8 cellular contexts compared by ENCODE assay signal in the genomic region with DNA sequence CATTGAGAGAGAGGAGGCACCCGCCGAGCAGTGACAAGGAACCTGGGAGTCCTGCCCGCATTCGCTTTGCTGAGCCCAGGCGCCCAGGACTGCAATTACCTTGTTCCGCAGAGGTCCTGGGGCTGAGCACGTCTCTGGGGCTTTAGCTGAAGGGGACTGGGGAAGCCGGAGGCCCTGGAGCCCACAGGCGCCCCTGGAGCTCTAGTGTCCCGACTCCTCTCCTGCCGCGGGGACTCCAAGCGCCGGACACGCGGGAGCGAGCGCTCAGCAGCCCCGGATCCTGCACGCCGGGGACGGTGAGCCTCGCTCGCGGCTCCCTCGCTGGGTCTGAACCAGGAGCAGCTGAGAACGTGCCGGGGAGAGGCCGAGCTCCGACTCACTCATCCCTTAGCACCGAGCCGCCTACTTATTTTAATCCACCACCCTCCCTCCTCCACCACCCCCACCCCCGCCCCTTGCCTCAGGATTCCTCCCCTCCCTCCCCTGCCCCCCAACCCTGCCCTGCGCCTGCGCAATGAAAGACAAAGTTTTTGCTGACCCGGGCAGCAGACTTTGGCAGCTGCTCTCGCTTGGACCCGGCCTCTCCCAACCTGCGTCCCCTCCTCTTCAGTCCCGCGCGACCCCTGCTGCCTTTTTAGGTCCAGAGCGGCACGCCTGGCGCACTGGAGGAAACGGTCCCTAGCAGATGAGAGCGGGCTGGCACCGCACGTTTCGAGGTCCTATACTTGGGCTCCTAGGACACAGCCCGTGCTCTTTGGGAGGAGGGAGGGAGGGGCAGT. TPM values are rescaled to one million over a fixed set of nuclear protein-coding genes. Genes with fewer than 3 reads are reported as not detected.
DNase-seq lines count a peak whose midpoint lies in the region; ATAC-seq and TF ChIP-seq lines count a peak whose summit lies in the region.

TSS of gene OSR1 (minus strand) at position 382 of the 779 bp plus-strand sequence. CDS start 4,818 bp downstream, outside the sequence.

- no peak for TF ChIP-seq CTCF in ovary (IDR thresholded peaks at IDR 0.05)

- WGBS in HUES64: under 1% methylated on average over 50 of the region's 51 CpGs
- WGBS in ovary, 3 donors: 0 to 1% (median 0%) methylated on average over 33 to 51 of the region's 51 CpGs

- no peak for TF ChIP-seq EP300 in ovary (IDR thresholded peaks at IDR 0.05)

- DNase-seq in activated CD4-positive, alpha-beta memory T cell treated with anti-CD3 and anti-CD28 coated beads, Interleukin-2, amount 10 ng/mL, durations not matched to agents 7 days and 5 days: no peak
- DNase-seq in glomerular visceral epithelial cell (ENCODE audit: extremely low spot score) (peak; percentile 72), ovary (peak; percentile 78 to 84 (median 83)), SHP77 treated with DMSO at 0.1 percent for 48 hours (lab: John Stamatoyannopoulos, UW) (no peak), NCI-H2171 treated with DMSO at 0.1 percent for 48 hours (lab: John Stamatoyannopoulos, UW) (no peak)

- H3K27me3 ChIP-seq in BLaER1 (peaks cover 100% of the 10 kb centered on the region), HUES64 (ENCODE audit: insufficient read depth, low read length) (peaks cover 99% of the 10 kb centered on the region), ovary (no peaks in the 10 kb centered on the region)

- intact Hi-C loops in ovary (cut with DNase I): loop anchor here in 1 of 4 donors (10.0 kb wide), 1 partner anchor 364 kb away; no protein-coding TSS in a partner anchor

- H4K20me1 ChIP-seq in BLaER1: peaks cover 43% of the 10 kb centered on the region; the same call in 1 of the 2 replicates

- POLR2A ChIA-PET in activated CD4-positive, alpha-beta memory T cell treated with anti-CD3 and anti-CD28 coated beads, Interleukin-2, amount 10 ng/mL, durations not matched to agents 7 days and 5 days (lab: Charles Lee): interaction anchor here (0.9 to 4.3 kb wide), 2 partner anchors 11 to 14 kb away, joined by 3 to 30 read pairs; no protein-coding TSS in a partner anchor

- H3K4me3 ChIP-seq in BLaER1 (peak within 1 kb of the TSS; percentile 56), HUES64 (ENCODE audit: low read length) (peak within 1 kb of the TSS; percentile 60), ovary (peak within 1 kb of the TSS; percentile 65)

- peak within 1 kb of the TSS; percentile 29 for H3K27ac Mint-ChIP-seq in activated CD4-positive, alpha-beta memory T cell treated with anti-CD3 and anti-CD28 coated beads, Interleukin-2, amount 10 ng/mL, durations not matched to agents 7 days and 5 days

- H3K9ac ChIP-seq in BLaER1: no peak within 1 kb of the TSS
- H3K9ac ChIP-seq in HUES64 (ENCODE audit: low read depth, low read length): no peak within 1 kb of the TSS

- peaks cover 36% of the 10 kb centered on the region for H3K4me1 Mint-ChIP-seq in activated CD4-positive, alpha-beta memory T cell treated with anti-CD3 and anti-CD28 coated beads, Interleukin-2, amount 10 ng/mL, durations not matched to agents 7 days and 5 days

- H3K27me3 Mint-ChIP-seq in activated CD4-positive, alpha-beta memory T cell treated with anti-CD3 and anti-CD28 coated beads, Interleukin-2, amount 10 ng/mL, durations not matched to agents 7 days and 5 days: peaks cover 94% of the 10 kb centered on the region

- H3K36me3 ChIP-seq in BLaER1: no peaks in the 10 kb centered on the region
- no peaks in the 10 kb centered on the region for H3K36me3 ChIP-seq in HUES64 (ENCODE audit: insufficient read depth, low read length)
- no peaks in the 10 kb centered on the region for H3K36me3 ChIP-seq in ovary

- ATAC-seq in HG02623 (IDR thresholded peaks at IDR 0.05; ENCODE audit: unreplicated experiment): no peak

- CTCF ChIA-PET in activated CD4-positive, alpha-beta memory T cell treated with anti-CD3 and anti-CD28 coated beads, Interleukin-2, amount 10 ng/mL, durations not matched to agents 7 days and 5 days (lab: Charles Lee): interaction anchor here (0.7 to 3.5 kb wide), 2 partner anchors 8 to 9 kb away, joined by 3 to 24 read pairs; no protein-coding TSS in a partner anchor

- H3K9me3 ChIP-seq in BLaER1 (peaks cover 50% of the 10 kb centered on the region), HUES64 (ENCODE audit: insufficient read depth, low read depth, low read length) (no peaks in the 10 kb centered on the region), ovary (no peaks in the 10 kb centered on the region)

- H3K36me3 Mint-ChIP-seq in activated CD4-positive, alpha-beta memory T cell treated with anti-CD3 and anti-CD28 coated beads, Interleukin-2, amount 10 ng/mL, durations not matched to agents 7 days and 5 days (ENCODE audit: low read depth): peaks cover 5% of the 10 kb centered on the region

- peak within 1 kb of the TSS; percentile 64 for H3K4me2 ChIP-seq in BLaER1

- H3K27ac ChIP-seq in BLaER1: no peak within 1 kb of the TSS
- no peak within 1 kb of the TSS for H3K27ac ChIP-seq in HUES64 (ENCODE audit: low read depth, low read length)
- peak within 1 kb of the TSS; percentile 51 to 74 for H3K27ac ChIP-seq in ovary

- TF ChIP-seq POLR2A in ovary (IDR thresholded peaks at IDR 0.05): peak; percentile 29

- no peaks in the 10 kb centered on the region for H3K4me1 ChIP-seq in BLaER1
- H3K4me1 ChIP-seq in HUES64 (ENCODE audit: insufficient read depth, low read length): peaks cover 4% of the 10 kb centered on the region; the same call in 1 of the 2 replicates
- H3K4me1 ChIP-seq in ovary (ENCODE audit: insufficient read depth): peaks cover 2% of the 10 kb centered on the region

- H3K4me3 Mint-ChIP-seq in activated CD4-positive, alpha-beta memory T cell treated with anti-CD3 and anti-CD28 coated beads, Interleukin-2, amount 10 ng/mL, durations not matched to agents 7 days and 5 days: peak within 1 kb of the TSS; percentile 13

- no peaks in the 10 kb centered on the region for H3K9me3 Mint-ChIP-seq in activated CD4-positive, alpha-beta memory T cell treated with anti-CD3 and anti-CD28 coated beads, Interleukin-2, amount 10 ng/mL, durations not matched to agents 7 days and 5 days

RNA-seq across cellular contexts. Expression of gene OSR1, which starts in this region (rescaled TPM):
- not detected for polyA plus RNA-seq in HUES64 (2013, experiment 1 of 2)
- polyA plus RNA-seq in HUES64 (2013, experiment 2 of 2): 0.19 TPM
- total RNA-seq in activated CD4-positive, alpha-beta memory T cell treated with anti-CD3 and anti-CD28 coated beads, Interleukin-2, amount 10 ng/mL, durations not matched to agents 7 days and 5 days: not detected
- total RNA-seq in ovary: 10 to 100 TPM in 1 of 7 donors, 1 to 10 TPM in 6; 2.5 to 11.5 (median 5.6) TPM
- 1 to 10 TPM; 3.9 to 4.9 TPM for polyA plus RNA-seq in ovary

Comparison
In these comparisons a context has a peak if more than half of its experiments do, and no peak if none do; other contexts are left out.
1. H3K27ac ChIP-seq: peak in ovary (2 of 2); none in BLaER1 (single experiment) and HUES64 (single experiment).
2. DNase-seq: peak in glomerular visceral epithelial cell (single experiment) and ovary (5 of 5); none in activated CD4-positive, alpha-beta memory T cell treated with anti-CD3 and anti-CD28 coated beads, Interleukin-2, amount 10 ng/mL, durations not matched to agents 7 days and 5 days (single experiment), SHP77 treated with DMSO at 0.1 percent for 48 hours (single experiment) and NCI-H2171 treated with DMSO at 0.1 percent for 48 hours (single experiment).
3. Peak in every context shown above with its lines, with median percentiles within 50 percentile points of each other: H3K4me3 ChIP-seq.